Comparison of ENCODE assay signal across 10 cellular contexts in the genomic region with DNA sequence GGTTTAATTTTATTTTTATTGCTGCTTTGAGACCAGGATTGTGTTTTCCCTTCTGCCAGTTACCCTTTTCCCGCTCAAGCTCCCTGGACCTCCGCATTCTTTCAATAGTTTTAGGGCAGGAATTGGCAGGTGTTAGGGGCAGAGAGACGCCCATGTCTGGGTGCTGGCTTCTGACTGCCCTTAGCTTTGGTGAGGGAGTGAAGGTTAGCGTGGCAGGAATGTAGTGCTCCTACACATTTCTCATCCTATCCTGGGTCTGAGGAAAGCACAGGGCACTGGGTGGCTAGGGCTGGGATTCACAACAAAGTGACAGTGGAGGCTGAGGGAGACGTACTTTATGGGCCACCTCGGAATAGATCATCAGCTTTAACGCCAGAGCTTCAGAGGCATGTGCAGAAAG.
DNase-seq lines count a peak whose midpoint lies in the region; ATAC-seq, FAIRE-seq and TF ChIP-seq lines count a peak whose summit lies in the region.
"Had no signal": no experiment of that assay in that cellular context is flagged by ENCODE, and none has a peak within 500 bp of the region (broad histone marks: within the 10 kb centered on the region; RNA-seq: fewer than 3 reads in every experiment).

No MANE protein-coding gene starts in this region.

- peak overlapping the region; percentile 59 for H3K9ac ChIP-seq in OCI-LY1 (ENCODE audit: low read length)
- peak overlapping the region; percentile 9 for H3K9ac ChIP-seq in muscle layer of colon (ENCODE audit: low read length)

- H3K27ac Mint-ChIP-seq in activated T-cell treated with anti-CD3 and anti-CD28 coated beads, Interleukin-2, amount 50 U/mL, for 72 hours: no peak overlapping the region

- H4K20me1 ChIP-seq in OCI-LY1 (ENCODE audit: insufficient read depth, low read length): no peaks in the 10 kb centered on the region

- TF ChIP-seq CTCF in OCI-LY1 (IDR thresholded peaks at IDR 0.05; ENCODE audit: low read length) (no peak), dorsolateral prefrontal cortex (IDR thresholded peaks at IDR 0.05 in 54 of 56, conservative IDR thresholded peaks at IDR 0.05 in 2 of 56; ENCODE audit: low read depth in 1 of 56, partially characterized antibody in 56 of 56) (no peak), thyroid gland (IDR thresholded peaks at IDR 0.05) (no peak)

- H3K27ac ChIP-seq in OCI-LY1 (ENCODE audit: low read depth, low read length, poor library complexity, severe bottlenecking) (peak overlapping the region; percentile 87), dorsolateral prefrontal cortex (peak overlapping the region in 56 of 59 donors; percentile 15 to 91 (median 80)), muscle layer of colon (ENCODE audit: low read depth, low read length) (peak overlapping the region; percentile 89), thyroid gland (peak overlapping the region; percentile 11 to 77 (median 67)), small intestine (ENCODE audit: low read depth in 1 of 2, low read length in 1 of 2) (peak overlapping the region in 1 of 2 donors; percentile 35)

- H3K4me1 Mint-ChIP-seq in activated T-cell treated with anti-CD3 and anti-CD28 coated beads, Interleukin-2, amount 50 U/mL, for 72 hours (ENCODE audit: low read depth): peaks cover 55% of the 10 kb centered on the region

- FAIRE-seq in small intestine (lab: Jason Lieb, UNC): no peak

- no peaks in the 10 kb centered on the region for H3K36me3 ChIP-seq in OCI-LY1 (ENCODE audit: insufficient read depth, low read length)
- no peaks in the 10 kb centered on the region for H3K36me3 ChIP-seq in muscle layer of colon (ENCODE audit: insufficient read depth, low read length)
- H3K36me3 ChIP-seq in thyroid gland: no peaks in the 10 kb centered on the region
- H3K36me3 ChIP-seq in small intestine (ENCODE audit: control insufficient read depth in 2 of 2, insufficient read depth in 2 of 2, low read length in 2 of 2): no peaks in the 10 kb centered on the region

- H3K9me2 ChIP-seq in OCI-LY1 (ENCODE audit: low read depth, low read length): no peaks in the 10 kb centered on the region

- ATAC-seq in activated T-cell treated with anti-CD3 and anti-CD28 coated beads, Interleukin-2, amount 50 U/mL, for 72 hours (replicated peaks in 1 of 2): no peak
- no peak for ATAC-seq in GM21447 (IDR thresholded peaks at IDR 0.05; ENCODE audit: unreplicated experiment)

- no peaks in the 10 kb centered on the region for H3K27me3 Mint-ChIP-seq in activated T-cell treated with anti-CD3 and anti-CD28 coated beads, Interleukin-2, amount 50 U/mL, for 72 hours (ENCODE audit: low read depth)

- no peaks in the 10 kb centered on the region for H3K36me3 Mint-ChIP-seq in activated T-cell treated with anti-CD3 and anti-CD28 coated beads, Interleukin-2, amount 50 U/mL, for 72 hours (ENCODE audit: insufficient read depth in 2 of 2)

- 60 to 61% methylated on average over 7 of the region's 7 CpGs for WGBS in thyroid gland, 2 donors
- WGBS in small intestine, 3 donors: 53 to 78% (median 77%) methylated on average over 7 of the region's 7 CpGs

- TF ChIP-seq POLR2A in thyroid gland (IDR thresholded peaks at IDR 0.05): peak in 1 of 2 donors; percentile 27

- peaks cover 0 to 1% of the 10 kb centered on the region in 2 donors for H3K9me3 Mint-ChIP-seq in activated T-cell treated with anti-CD3 and anti-CD28 coated beads, Interleukin-2, amount 50 U/mL, for 72 hours

- H3K4me3 Mint-ChIP-seq in activated T-cell treated with anti-CD3 and anti-CD28 coated beads, Interleukin-2, amount 50 U/mL, for 72 hours: no peak overlapping the region

- no peaks in the 10 kb centered on the region for H3K9me3 ChIP-seq in OCI-LY1 (ENCODE audit: low read length)
- no peaks in the 10 kb centered on the region for H3K9me3 ChIP-seq in muscle layer of colon (ENCODE audit: low read length)
- no peaks in the 10 kb centered on the region for H3K9me3 ChIP-seq in thyroid gland
- H3K9me3 ChIP-seq in small intestine (ENCODE audit: control insufficient read depth, low read depth): no peaks in the 10 kb centered on the region

- H3K4me3 ChIP-seq in OCI-LY1 (ENCODE audit: low read depth, low read length, poor library complexity, severe bottlenecking) (no peak overlapping the region), dorsolateral prefrontal cortex (peak overlapping the region in 2 of 59 donors; percentile 12 to 48), muscle layer of colon (ENCODE audit: low read depth in 1 of 2, low read length in 2 of 2) (no peak overlapping the region), thyroid gland (replicated peaks in 1 of 3) (no peak overlapping the region), small intestine (ENCODE audit: low read depth in 1 of 2, low read length in 2 of 2) (no peak overlapping the region)

- intact Hi-C loops in dorsolateral prefrontal cortex (cut with DNase I) (loop anchor here in 1 of 2 donors (10.0 kb wide), 1 partner anchor 420 kb away; no protein-coding TSS in a partner anchor), thyroid gland (cut with DNase I) (no loop called here)

- H3K4me1 ChIP-seq in OCI-LY1 (ENCODE audit: insufficient read depth, low read length, severe bottlenecking): peaks cover 89% of the 10 kb centered on the region
- H3K4me1 ChIP-seq in muscle layer of colon (ENCODE audit: insufficient read depth, low read length): peaks cover 48% of the 10 kb centered on the region
- peaks cover 35 to 41% of the 10 kb centered on the region in 2 donors for H3K4me1 ChIP-seq in thyroid gland
- H3K4me1 ChIP-seq in small intestine (ENCODE audit: control insufficient read depth in 2 of 2, insufficient read depth in 1 of 2, low read depth in 1 of 2, low read length in 1 of 2): peaks cover 3 to 6% of the 10 kb centered on the region in 2 donors

- H3K27me3 ChIP-seq in OCI-LY1 (ENCODE audit: insufficient read depth, low read length) (no peaks in the 10 kb centered on the region), dorsolateral prefrontal cortex (peaks cover 0 to 4% (median 0%) of the 10 kb centered on the region in 45 donors), muscle layer of colon (ENCODE audit: control insufficient read depth in 1 of 2, insufficient read depth in 2 of 2, low read length in 2 of 2) (no peaks in the 10 kb centered on the region), thyroid gland (no peaks in the 10 kb centered on the region), small intestine (ENCODE audit: control insufficient read depth in 2 of 2, insufficient read depth in 2 of 2, low read length in 2 of 2) (no peaks in the 10 kb centered on the region)

- no peak for DNase-seq in dorsolateral prefrontal cortex
- peak; percentile 21 to 39 for DNase-seq in thyroid gland
- DNase-seq in activated T-cell treated with anti-CD3 and anti-CD28 coated beads, Interleukin-2, amount 50 U/mL, for 72 hours: no peak
- DNase-seq in small intestine: no peak
- no peak for DNase-seq in GM03348 (ENCODE audit: low spot score)
- DNase-seq: activated gamma-delta T cell treated with Interleukin-2 at 50 U/mL for 16 hours, NCI-H2171 treated with DMSO at 0.1 percent for 48 hours had no signal

- H3K4me2 ChIP-seq in OCI-LY1 (ENCODE audit: low read length): peak overlapping the region; percentile 54; the same call in 1 of the 2 replicates

- no peaks in the 10 kb centered on the region for H3F3A ChIP-seq in OCI-LY1 (ENCODE audit: insufficient read depth, low read length)

- H2AFZ ChIP-seq in OCI-LY1 (ENCODE audit: low read length): no peak overlapping the region

- H3K79me2 ChIP-seq in OCI-LY1 (ENCODE audit: insufficient read depth, low read length): no peaks in the 10 kb centered on the region

Comparison
In these comparisons a context has a peak if more than half of its experiments do, and no peak if none do; other contexts are left out.
1. DNase-seq: peak in thyroid gland (2 of 2); none in dorsolateral prefrontal cortex (0 of 10), activated T-cell treated with anti-CD3 and anti-CD28 coated beads, Interleukin-2, amount 50 U/mL, for 72 hours (0 of 2), small intestine (single experiment) and GM03348 (single experiment).